Comparison of ENCODE assay signal across 8 cellular contexts in the genomic region with DNA sequence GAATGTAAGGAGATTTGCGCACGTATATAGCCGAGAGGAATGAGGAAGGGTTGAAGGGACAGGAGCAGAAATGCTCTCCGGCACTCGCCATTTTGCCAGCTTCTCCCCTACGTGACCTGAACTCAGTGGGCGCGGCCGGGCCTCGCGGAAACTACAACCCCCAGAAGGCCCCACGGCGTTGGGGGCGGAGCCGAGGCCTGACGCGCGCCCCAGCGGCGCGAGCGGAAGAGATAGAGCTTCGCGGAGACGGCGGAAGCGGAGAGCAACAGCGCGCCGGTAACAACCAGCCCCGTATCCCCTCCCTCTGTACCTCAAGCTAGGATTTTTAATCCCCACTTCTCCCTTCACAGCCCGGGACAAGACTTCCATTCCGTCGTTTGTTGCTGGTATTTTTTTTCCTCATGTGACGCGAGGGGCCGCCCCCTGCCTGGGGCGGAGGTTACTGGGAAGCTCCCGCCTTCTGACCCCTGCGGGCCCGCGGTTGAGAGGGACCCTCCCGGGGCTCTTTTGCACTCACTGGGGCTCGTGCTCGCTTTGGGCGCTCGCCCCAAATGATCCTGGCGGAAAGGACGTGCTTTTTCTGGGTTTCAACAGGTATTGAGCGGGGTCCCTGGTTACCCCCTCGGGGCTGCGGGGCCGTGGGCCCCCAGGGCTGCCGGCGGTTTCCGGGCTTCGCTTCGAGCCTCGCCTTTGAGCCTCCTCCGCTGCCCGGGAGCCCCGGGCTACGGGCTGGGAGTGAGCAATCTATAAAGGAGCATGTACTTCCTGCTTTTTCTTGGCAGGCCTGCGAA. TPM values are rescaled to one million over a fixed set of nuclear protein-coding genes. Genes with fewer than 3 reads are reported as not detected.
A peak's percentile ranks its signal among the peaks of the same experiment; 100 is the strongest.
DNase-seq lines count a peak whose midpoint lies in the region; ATAC-seq and TF ChIP-seq lines count a peak whose summit lies in the region.

A gene (plus strand): TSS at position 227 of the 791 bp plus-strand sequence. CDS start 73,458 bp downstream, outside the sequence.

- peaks cover 0 to 15% (median 6%) of the 10 kb centered on the region in 11 experiments; a peak in 7 of 22 replicates for H3K36me3 ChIP-seq in BLaER1 treated with 17β-estradiol and CSF1 and Interleukin-3, amounts not matched to agents 10 nM and 100 nM

- no peaks in the 10 kb centered on the region for H3K27me3 Mint-ChIP-seq in activated CD4-positive, alpha-beta T cell treated with anti-CD3 and anti-CD28 coated beads, Interleukin-2, amount 10 ng/mL, durations not matched to agents 7 days and 5 days

- no peak for TF ChIP-seq CTCF in coronary artery (IDR thresholded peaks at IDR 0.05)

- H3K9me3 ChIP-seq in BLaER1 treated with 17β-estradiol and CSF1 and Interleukin-3, amounts not matched to agents 10 nM and 100 nM (replicated peaks in 1 of 11), result peaks cover 16 to 33% (median 28%) of the 10 kb centered on the region in 11 experiments

- H3K36me3 Mint-ChIP-seq in activated CD4-positive, alpha-beta T cell treated with anti-CD3 and anti-CD28 coated beads, Interleukin-2, amount 10 ng/mL, durations not matched to agents 7 days and 5 days (ENCODE audit: low read depth), result peaks cover 29% of the 10 kb centered on the region

- H3K27ac ChIP-seq in BLaER1 treated with 17β-estradiol and CSF1 and Interleukin-3, amounts not matched to agents 10 nM and 100 nM, result peak within 1 kb of the TSS; percentile 91 to 99 (median 96)
- peak within 1 kb of the TSS; percentile 64 to 87 for H3K27ac ChIP-seq in coronary artery

- peak within 1 kb of the TSS; percentile 89 for H3K4me3 Mint-ChIP-seq in activated CD4-positive, alpha-beta T cell treated with anti-CD3 and anti-CD28 coated beads, Interleukin-2, amount 10 ng/mL, durations not matched to agents 7 days and 5 days

- CTCF ChIA-PET in activated CD4-positive, alpha-beta T cell treated with anti-CD3 and anti-CD28 coated beads, Interleukin-2, amount 10 ng/mL, durations not matched to agents 7 days and 5 days (lab: Charles Lee), result interaction anchor here (0.8 to 1.7 kb wide), 6 partner anchors 7 to 36 kb away, joined by 3 to 4 read pairs (median 4); no protein-coding TSS in a partner anchor

- H3K4me1 Mint-ChIP-seq in activated CD4-positive, alpha-beta T cell treated with anti-CD3 and anti-CD28 coated beads, Interleukin-2, amount 10 ng/mL, durations not matched to agents 7 days and 5 days, result peaks cover 47% of the 10 kb centered on the region

- POLR2A ChIA-PET in activated CD4-positive, alpha-beta T cell treated with anti-CD3 and anti-CD28 coated beads, Interleukin-2, amount 10 ng/mL, durations not matched to agents 7 days and 5 days (lab: Charles Lee), result interaction anchor here (0.7 kb wide), 2 partner anchors 32 to 137 kb away, joined by 3 to 4 read pairs; no protein-coding TSS in a partner anchor

- H3K9me3 Mint-ChIP-seq in activated CD4-positive, alpha-beta T cell treated with anti-CD3 and anti-CD28 coated beads, Interleukin-2, amount 10 ng/mL, durations not matched to agents 7 days and 5 days, result peaks cover 2% of the 10 kb centered on the region

- peaks cover 0 to 36% (median 21%) of the 10 kb centered on the region in 11 experiments; a peak in 13 of 22 replicates for H4K20me1 ChIP-seq in BLaER1 treated with 17β-estradiol and CSF1 and Interleukin-3, amounts not matched to agents 10 nM and 100 nM

- ATAC-seq in HG03457 (IDR thresholded peaks at IDR 0.05; ENCODE audit: unreplicated experiment) (peak; percentile 88), left lobe of liver (peak; percentile 98)

- DNase-seq in GM19240 (ENCODE audit: insufficient read length, low spot score) (peak; percentile 55), NCI-H526 (lab: John Stamatoyannopoulos, UW) (peak; percentile 56 to 89), coronary artery (ENCODE audit: low spot score) (peak; percentile 91), left lobe of liver (ENCODE audit: low spot score) (peak; percentile 93)
- peak; percentile 94 for DNase-seq in activated CD4-positive, alpha-beta T cell treated with anti-CD3 and anti-CD28 coated beads, Interleukin-2, amount 10 ng/mL, durations not matched to agents 7 days and 5 days
- peak; percentile 95 for DNase-seq in stimulated activated CD4-positive, alpha-beta T cell treated with anti-CD3 and anti-CD28 coated beads, Interleukin-2, amount 100 ng/mL, for 24 hours

- H3K4me1 ChIP-seq in BLaER1 treated with 17β-estradiol and CSF1 and Interleukin-3, amounts not matched to agents 10 nM and 100 nM, result peaks cover 31 to 54% (median 40%) of the 10 kb centered on the region in 10 experiments

- H3K27me3 ChIP-seq in BLaER1 treated with 17β-estradiol and CSF1 and Interleukin-3, amounts not matched to agents 10 nM and 100 nM, result no peaks in the 10 kb centered on the region

- peak within 1 kb of the TSS; percentile 96 for H3K27ac Mint-ChIP-seq in activated CD4-positive, alpha-beta T cell treated with anti-CD3 and anti-CD28 coated beads, Interleukin-2, amount 10 ng/mL, durations not matched to agents 7 days and 5 days

- peak within 1 kb of the TSS; percentile 65 to 95 (median 86) for H3K4me2 ChIP-seq in BLaER1 treated with 17β-estradiol and CSF1 and Interleukin-3, amounts not matched to agents 10 nM and 100 nM

- peak within 1 kb of the TSS; percentile 79 to 95 (median 90) for H3K4me3 ChIP-seq in BLaER1 treated with 17β-estradiol and CSF1 and Interleukin-3, amounts not matched to agents 10 nM and 100 nM
- H3K4me3 ChIP-seq in coronary artery, result peak within 1 kb of the TSS; percentile 76

- peak within 1 kb of the TSS; percentile 91 to 98 (median 95) for H3K9ac ChIP-seq in BLaER1 treated with 17β-estradiol and CSF1 and Interleukin-3, amounts not matched to agents 10 nM and 100 nM

RNA-seq across cellular contexts. Expression of the gene that starts here (rescaled TPM):
- 10 to 100 TPM; 18.0 to 18.7 TPM for total RNA-seq in activated CD4-positive, alpha-beta T cell treated with anti-CD3 and anti-CD28 coated beads, Interleukin-2, amount 10 ng/mL, durations not matched to agents 7 days and 5 days
- total RNA-seq in left lobe of liver, result 4.8 TPM

Comparison
In these comparisons a context has a peak if more than half of its experiments do, and no peak if none do; other contexts are left out.
1. Peak in every context shown above with its lines: DNase-seq, ATAC-seq, H3K4me3 ChIP-seq and H3K27ac ChIP-seq.